Comparison of ENCODE assay signal across 9 cellular contexts in genomic region chr13:91133941-91134772, GRCh38.
DNase-seq lines count a peak whose midpoint lies in the region; ATAC-seq and TF ChIP-seq lines count a peak whose summit lies in the region.
"Had no signal": no experiment of that assay in that cellular context is flagged by ENCODE, and none has a peak within 500 bp of the region (broad histone marks: within the 10 kb centered on the region; RNA-seq: fewer than 3 reads in every experiment).

No MANE protein-coding gene starts in this region.

- ATAC-seq in GM21423 (IDR thresholded peaks at IDR 0.05; ENCODE audit: unreplicated experiment): peak; percentile 80
- ATAC-seq in HG03575 (IDR thresholded peaks at IDR 0.05; ENCODE audit: extremely low read depth, insufficient number of reproducible peaks, low FRiP score, unreplicated experiment): peak; percentile 71

- H3K4me3 ChIP-seq in NT2/D1 (ENCODE audit: insufficient read length, low read depth): no peak overlapping the region
- no peak overlapping the region for H3K4me3 ChIP-seq in spleen
- H3K4me3 ChIP-seq: BLaER1 had no signal

- intact Hi-C loops in spleen (cut with DNase I; ENCODE audit: low total_unique reads): no loop called here

- 36 to 49% (median 37%) methylated on average over 10 of the region's 10 CpGs for WGBS in spleen, 5 donors

- H3K27me3 ChIP-seq in NT2/D1 (ENCODE audit: insufficient read depth, insufficient read length) (no peaks in the 10 kb centered on the region), spleen (replicated peaks in 1 of 7) (no peaks in the 10 kb centered on the region)
- H3K27me3 ChIP-seq: BLaER1 had no signal

- no peak overlapping the region for H3K27ac ChIP-seq in spleen
- H3K27ac ChIP-seq: BLaER1 had no signal

- no peak overlapping the region for H3K9ac ChIP-seq in NT2/D1 (ENCODE audit: insufficient read length, low read depth)
- H3K9ac ChIP-seq: BLaER1 had no signal

- no peak for TF ChIP-seq POLR2A in spleen (IDR thresholded peaks at IDR 0.05)

- DNase-seq in NCI-H1105 treated with DMSO at 0.1 percent for 48 hours (lab: John Stamatoyannopoulos, UW): peak; percentile 17
- DNase-seq in NCI-H1105 (lab: John Stamatoyannopoulos, UW): no peak
- peak; percentile 52 for DNase-seq in NT2/D1 (ENCODE audit: low read depth, low spot score)
- peak; percentile 80 for DNase-seq in astrocyte of the hippocampus (ENCODE audit: low read depth, low spot score)
- peak; percentile 47 to 71 for DNase-seq in hippocampal formation (lab: John Stamatoyannopoulos, UW)
- no peak for DNase-seq in spleen

- peak in 10 of 11 experiments; percentile 25 to 81 (median 60) for TF ChIP-seq CTCF in spleen (IDR thresholded peaks at IDR 0.05 in 8 of 11, conservative IDR thresholded peaks at IDR 0.05 in 3 of 11)

- no peaks in the 10 kb centered on the region for H3K4me1 ChIP-seq in NT2/D1 (ENCODE audit: insufficient read depth, insufficient read length)
- peaks cover 0 to 5% (median 0%) of the 10 kb centered on the region in 6 donors for H3K4me1 ChIP-seq in spleen
- H3K4me1 ChIP-seq: BLaER1 had no signal

- H3K36me3 ChIP-seq in NT2/D1 (ENCODE audit: insufficient read depth, insufficient read length, low read length) (no peaks in the 10 kb centered on the region), spleen (no peaks in the 10 kb centered on the region)
- H3K36me3 ChIP-seq: BLaER1 had no signal

- H3K9me3 ChIP-seq in NT2/D1 (ENCODE audit: insufficient read depth, low read length) (no peaks in the 10 kb centered on the region), spleen (no peaks in the 10 kb centered on the region)
- H3K9me3 ChIP-seq: BLaER1 had no signal

Comparison
In these comparisons a context has a peak if more than half of its experiments do, and no peak if none do; other contexts are left out.
1. DNase-seq: peak in NCI-H1105 treated with DMSO at 0.1 percent for 48 hours (single experiment), NT2/D1 (single experiment), astrocyte of the hippocampus (single experiment) and hippocampal formation (2 of 2); none in NCI-H1105 (single experiment) and spleen (single experiment).